ENCODE assay signal across 2 cellular contexts in the genomic region with DNA sequence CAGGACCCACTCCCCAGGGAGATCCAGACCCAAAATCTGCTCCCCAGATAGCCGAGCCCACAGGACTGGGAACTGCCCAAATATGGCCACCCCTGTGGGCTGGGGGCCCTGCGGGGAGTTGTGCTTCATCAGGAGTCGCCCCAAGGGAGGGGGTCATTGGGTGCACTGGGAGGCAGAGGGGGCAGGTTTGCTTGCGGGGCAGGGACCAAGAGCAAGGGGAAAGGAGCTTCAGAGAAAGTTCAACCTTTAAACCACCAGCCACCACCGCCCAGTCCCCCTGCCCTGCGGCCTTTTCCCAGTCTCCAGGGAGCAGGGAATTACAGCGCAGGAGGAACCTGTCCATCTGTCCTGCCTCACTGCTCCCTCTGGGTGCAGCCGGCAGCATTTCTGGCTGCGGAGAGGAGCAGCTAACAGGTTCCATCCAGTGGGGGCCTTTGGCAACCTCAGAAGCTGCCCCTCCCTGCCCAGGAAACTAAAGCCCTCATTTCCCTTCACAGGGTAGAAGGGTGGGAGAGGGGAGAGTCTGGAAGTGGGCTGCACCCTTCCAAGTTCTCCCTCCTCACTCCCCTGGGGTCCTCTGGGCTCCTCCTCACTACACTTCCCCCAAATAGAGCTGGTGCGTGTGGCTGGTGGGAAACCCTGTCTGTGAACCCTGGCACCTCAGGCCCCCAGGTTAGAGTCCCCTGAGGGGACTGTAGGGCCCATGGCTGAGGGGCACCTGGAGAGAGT.
TF ChIP-seq lines count a peak whose summit lies in the region.

No MANE protein-coding gene starts in this region.

TF ChIP-seq in SK-N-SH, 30 proteins besides CTCF, POLR2A, EP300 and RAD21 (continued from another document):
- TF ChIP-seq TEAD4 (IDR thresholded peaks at IDR 0.05; ENCODE audit: borderline replicate concordance, insufficient read depth), result no peak
- no peak for TF ChIP-seq MXI1 (IDR thresholded peaks at IDR 0.05; ENCODE audit: low read depth, low read length)
- TF ChIP-seq JUND (IDR thresholded peaks at IDR 0.05), result no peak

TF ChIP-seq in SK-N-SH treated with all-trans-retinoic acid at 6 μM for 48 hours, 23 proteins besides CTCF, POLR2A, EP300 and RAD21 (continued from another document):
- TF ChIP-seq, protein P1, sequence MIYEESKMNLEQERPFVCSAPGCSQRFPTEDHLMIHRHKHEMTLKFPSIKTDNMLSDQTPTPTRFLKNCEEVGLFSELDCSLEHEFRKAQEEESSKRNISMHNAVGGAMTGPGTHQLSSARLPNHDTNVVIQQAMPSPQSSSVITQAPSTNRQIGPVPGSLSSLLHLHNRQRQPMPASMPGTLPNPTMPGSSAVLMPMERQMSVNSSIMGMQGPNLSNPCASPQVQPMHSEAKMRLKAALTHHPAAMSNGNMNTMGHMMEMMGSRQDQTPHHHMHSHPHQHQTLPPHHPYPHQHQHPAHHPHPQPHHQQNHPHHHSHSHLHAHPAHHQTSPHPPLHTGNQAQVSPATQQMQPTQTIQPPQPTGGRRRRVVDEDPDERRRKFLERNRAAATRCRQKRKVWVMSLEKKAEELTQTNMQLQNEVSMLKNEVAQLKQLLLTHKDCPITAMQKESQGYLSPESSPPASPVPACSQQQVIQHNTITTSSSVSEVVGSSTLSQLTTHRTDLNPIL (CRISPR knock-in tag; IDR thresholded peaks at IDR 0.05; ENCODE audit: low read depth), result no peak
- TF ChIP-seq ISL1 (CRISPR knock-in tag; IDR thresholded peaks at IDR 0.05) (no peak), ZFP3 (CRISPR knock-in tag; IDR thresholded peaks at IDR 0.05) (no peak), PPARA (CRISPR knock-in tag; IDR thresholded peaks at IDR 0.05; ENCODE audit: borderline replicate concordance) (no peak), ZFP30 (CRISPR knock-in tag; IDR thresholded peaks at IDR 0.05) (no peak), SNAI2 (CRISPR knock-in tag; IDR thresholded peaks at IDR 0.05) (no peak), ESRRG (CRISPR knock-in tag; IDR thresholded peaks at IDR 0.05) (no peak), BACH2 (CRISPR knock-in tag; IDR thresholded peaks at IDR 0.05; ENCODE audit: borderline replicate concordance) (no peak), ZNF8 (CRISPR knock-in tag; IDR thresholded peaks at IDR 0.05) (no peak)
- TF ChIP-seq, protein P2, sequence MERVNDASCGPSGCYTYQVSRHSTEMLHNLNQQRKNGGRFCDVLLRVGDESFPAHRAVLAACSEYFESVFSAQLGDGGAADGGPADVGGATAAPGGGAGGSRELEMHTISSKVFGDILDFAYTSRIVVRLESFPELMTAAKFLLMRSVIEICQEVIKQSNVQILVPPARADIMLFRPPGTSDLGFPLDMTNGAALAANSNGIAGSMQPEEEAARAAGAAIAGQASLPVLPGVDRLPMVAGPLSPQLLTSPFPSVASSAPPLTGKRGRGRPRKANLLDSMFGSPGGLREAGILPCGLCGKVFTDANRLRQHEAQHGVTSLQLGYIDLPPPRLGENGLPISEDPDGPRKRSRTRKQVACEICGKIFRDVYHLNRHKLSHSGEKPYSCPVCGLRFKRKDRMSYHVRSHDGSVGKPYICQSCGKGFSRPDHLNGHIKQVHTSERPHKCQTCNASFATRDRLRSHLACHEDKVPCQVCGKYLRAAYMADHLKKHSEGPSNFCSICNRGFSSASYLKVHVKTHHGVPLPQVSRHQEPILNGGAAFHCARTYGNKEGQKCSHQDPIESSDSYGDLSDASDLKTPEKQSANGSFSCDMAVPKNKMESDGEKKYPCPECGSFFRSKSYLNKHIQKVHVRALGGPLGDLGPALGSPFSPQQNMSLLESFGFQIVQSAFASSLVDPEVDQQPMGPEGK (CRISPR knock-in tag; IDR thresholded peaks at IDR 0.05; ENCODE audit: borderline replicate concordance), result no peak
- TF ChIP-seq, protein P3, sequence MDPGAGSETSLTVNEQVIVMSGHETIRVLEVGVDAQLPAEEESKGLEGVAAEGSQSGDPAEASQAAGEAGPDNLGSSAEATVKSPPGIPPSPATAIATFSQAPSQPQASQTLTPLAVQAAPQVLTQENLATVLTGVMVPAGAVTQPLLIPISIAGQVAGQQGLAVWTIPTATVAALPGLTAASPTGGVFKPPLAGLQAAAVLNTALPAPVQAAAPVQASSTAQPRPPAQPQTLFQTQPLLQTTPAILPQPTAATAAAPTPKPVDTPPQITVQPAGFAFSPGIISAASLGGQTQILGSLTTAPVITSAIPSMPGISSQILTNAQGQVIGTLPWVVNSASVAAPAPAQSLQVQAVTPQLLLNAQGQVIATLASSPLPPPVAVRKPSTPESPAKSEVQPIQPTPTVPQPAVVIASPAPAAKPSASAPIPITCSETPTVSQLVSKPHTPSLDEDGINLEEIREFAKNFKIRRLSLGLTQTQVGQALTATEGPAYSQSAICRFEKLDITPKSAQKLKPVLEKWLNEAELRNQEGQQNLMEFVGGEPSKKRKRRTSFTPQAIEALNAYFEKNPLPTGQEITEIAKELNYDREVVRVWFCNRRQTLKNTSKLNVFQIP (CRISPR knock-in tag; IDR thresholded peaks at IDR 0.05; ENCODE audit: borderline replicate concordance, low read depth), result no peak
TF ChIP-seq in SK-N-SH treated with all-trans-retinoic acid at 6 μM for 48 hours: peak in this region for 0.
